1 cellular context compared by ENCODE assay signal in the genomic region with DNA sequence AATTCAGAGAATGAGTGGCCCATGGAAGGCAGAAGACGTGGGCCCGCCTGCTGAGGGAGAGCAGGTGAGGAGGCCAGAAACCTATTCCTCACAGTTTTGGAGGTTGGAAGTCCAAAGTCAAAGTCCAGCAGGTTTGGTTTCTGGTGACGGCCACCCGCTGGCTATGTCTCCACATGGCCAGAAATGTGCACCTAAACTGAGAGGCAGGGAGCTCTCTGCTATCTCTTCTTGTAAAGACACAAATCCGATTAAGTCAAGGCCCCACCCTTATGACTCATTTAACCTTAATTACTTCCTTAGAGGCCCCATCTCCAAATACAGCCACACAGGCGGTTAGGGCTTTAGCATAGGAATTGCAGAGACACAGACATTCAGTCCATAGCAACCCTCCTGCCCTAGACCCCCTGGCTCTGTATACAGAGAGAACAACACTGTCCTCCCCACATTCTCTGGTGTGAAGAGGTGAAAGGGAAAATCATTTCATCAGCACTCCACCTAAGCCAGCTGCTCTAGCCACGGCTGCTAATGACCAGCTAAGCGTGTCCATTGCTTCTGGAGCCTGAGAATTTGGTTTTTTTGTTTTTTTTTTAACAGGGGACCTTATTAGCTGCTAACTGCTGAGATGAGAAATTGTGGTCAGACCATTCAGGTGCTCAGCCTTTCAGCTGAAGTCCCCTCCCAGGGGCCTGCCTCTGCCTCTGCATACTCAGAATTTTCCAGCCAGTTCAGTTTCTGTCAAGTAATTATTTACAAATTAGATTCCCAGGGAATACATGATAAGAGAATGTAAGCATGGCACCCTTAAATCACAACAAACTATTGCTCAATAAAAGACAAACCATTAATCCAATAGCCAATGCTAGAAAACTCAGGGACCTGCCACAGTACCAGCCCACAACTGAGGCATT.
A peak's percentile ranks its signal among the peaks of the same experiment; 100 is the strongest.
TF ChIP-seq lines count a peak whose summit lies in the region.

No MANE protein-coding gene starts in this region.

TF ChIP-seq in GM12878, 131 proteins besides CTCF, POLR2A, EP300 and RAD21 (continued from another document):
- TF ChIP-seq, protein P1, sequence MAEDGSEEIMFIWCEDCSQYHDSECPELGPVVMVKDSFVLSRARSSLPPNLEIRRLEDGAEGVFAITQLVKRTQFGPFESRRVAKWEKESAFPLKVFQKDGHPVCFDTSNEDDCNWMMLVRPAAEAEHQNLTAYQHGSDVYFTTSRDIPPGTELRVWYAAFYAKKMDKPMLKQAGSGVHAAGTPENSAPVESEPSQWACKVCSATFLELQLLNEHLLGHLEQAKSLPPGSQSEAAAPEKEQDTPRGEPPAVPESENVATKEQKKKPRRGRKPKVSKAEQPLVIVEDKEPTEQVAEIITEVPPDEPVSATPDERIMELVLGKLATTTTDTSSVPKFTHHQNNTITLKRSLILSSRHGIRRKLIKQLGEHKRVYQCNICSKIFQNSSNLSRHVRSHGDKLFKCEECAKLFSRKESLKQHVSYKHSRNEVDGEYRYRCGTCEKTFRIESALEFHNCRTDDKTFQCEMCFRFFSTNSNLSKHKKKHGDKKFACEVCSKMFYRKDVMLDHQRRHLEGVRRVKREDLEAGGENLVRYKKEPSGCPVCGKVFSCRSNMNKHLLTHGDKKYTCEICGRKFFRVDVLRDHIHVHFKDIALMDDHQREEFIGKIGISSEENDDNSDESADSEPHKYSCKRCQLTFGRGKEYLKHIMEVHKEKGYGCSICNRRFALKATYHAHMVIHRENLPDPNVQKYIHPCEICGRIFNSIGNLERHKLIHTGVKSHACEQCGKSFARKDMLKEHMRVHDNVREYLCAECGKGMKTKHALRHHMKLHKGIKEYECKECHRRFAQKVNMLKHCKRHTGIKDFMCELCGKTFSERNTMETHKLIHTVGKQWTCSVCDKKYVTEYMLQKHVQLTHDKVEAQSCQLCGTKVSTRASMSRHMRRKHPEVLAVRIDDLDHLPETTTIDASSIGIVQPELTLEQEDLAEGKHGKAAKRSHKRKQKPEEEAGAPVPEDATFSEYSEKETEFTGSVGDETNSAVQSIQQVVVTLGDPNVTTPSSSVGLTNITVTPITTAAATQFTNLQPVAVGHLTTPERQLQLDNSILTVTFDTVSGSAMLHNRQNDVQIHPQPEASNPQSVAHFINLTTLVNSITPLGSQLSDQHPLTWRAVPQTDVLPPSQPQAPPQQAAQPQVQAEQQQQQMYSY (CRISPR knock-in tag; IDR thresholded peaks at IDR 0.05): no peak
- TF ChIP-seq, protein P2, sequence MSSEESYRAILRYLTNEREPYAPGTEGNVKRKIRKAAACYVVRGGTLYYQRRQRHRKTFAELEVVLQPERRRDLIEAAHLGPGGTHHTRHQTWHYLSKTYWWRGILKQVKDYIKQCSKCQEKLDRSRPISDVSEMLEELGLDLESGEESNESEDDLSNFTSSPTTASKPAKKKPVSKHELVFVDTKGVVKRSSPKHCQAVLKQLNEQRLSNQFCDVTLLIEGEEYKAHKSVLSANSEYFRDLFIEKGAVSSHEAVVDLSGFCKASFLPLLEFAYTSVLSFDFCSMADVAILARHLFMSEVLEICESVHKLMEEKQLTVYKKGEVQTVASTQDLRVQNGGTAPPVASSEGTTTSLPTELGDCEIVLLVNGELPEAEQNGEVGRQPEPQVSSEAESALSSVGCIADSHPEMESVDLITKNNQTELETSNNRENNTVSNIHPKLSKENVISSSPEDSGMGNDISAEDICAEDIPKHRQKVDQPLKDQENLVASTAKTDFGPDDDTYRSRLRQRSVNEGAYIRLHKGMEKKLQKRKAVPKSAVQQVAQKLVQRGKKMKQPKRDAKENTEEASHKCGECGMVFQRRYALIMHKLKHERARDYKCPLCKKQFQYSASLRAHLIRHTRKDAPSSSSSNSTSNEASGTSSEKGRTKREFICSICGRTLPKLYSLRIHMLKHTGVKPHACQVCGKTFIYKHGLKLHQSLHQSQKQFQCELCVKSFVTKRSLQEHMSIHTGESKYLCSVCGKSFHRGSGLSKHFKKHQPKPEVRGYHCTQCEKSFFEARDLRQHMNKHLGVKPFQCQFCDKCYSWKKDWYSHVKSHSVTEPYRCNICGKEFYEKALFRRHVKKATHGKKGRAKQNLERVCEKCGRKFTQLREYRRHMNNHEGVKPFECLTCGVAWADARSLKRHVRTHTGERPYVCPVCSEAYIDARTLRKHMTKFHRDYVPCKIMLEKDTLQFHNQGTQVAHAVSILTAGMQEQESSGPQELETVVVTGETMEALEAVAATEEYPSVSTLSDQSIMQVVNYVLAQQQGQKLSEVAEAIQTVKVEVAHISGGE (CRISPR knock-in tag; IDR thresholded peaks at IDR 0.05): no peak
- TF ChIP-seq SPI1 (IDR thresholded peaks at IDR 0.05; ENCODE audit: borderline replicate concordance, insufficient read depth, low read depth, low read length): no peak
- peak; percentile 43 for TF ChIP-seq IRF4 (IDR thresholded peaks at IDR 0.05; ENCODE audit: low read depth, low read length)
- peak; percentile 79; the same call in 1 of the 2 replicates for TF ChIP-seq BCL11A (IDR thresholded peaks at IDR 0.05; ENCODE audit: low read depth, low read length)
- 0 out of 2 replicates have a peak, but pooled peaks have one; percentile 82 for TF ChIP-seq PAX8 (IDR thresholded peaks at IDR 0.05)
- no peak for TF ChIP-seq CREB1 (IDR thresholded peaks at IDR 0.05; ENCODE audit: low read depth)
- peak; percentile 65; the same call in 1 of the 2 replicates for TF ChIP-seq PML (IDR thresholded peaks at IDR 0.05; ENCODE audit: low read length)
- TF ChIP-seq SKIL (IDR thresholded peaks at IDR 0.05; ENCODE audit: low read depth, poor library complexity, severe bottlenecking): peak; percentile 75
- TF ChIP-seq SMAD5 (IDR thresholded peaks at IDR 0.05; ENCODE audit: low read depth): no peak
- TF ChIP-seq HCFC1 (IDR thresholded peaks at IDR 0.05; ENCODE audit: low read length): no peak
- peak in 1 of 2 experiments; percentile 66; a peak in 2 of 4 replicates for TF ChIP-seq ETV6 (conservative IDR thresholded peaks at IDR 0.05 in 1 of 2, IDR thresholded peaks at IDR 0.05 in 1 of 2; ENCODE audit: borderline replicate concordance in 1 of 2, low read depth in 1 of 2)
- TF ChIP-seq MYB (IDR thresholded peaks at IDR 0.05; ENCODE audit: borderline replicate concordance, low read depth, low read length): no peak
- 0 out of 2 replicates have a peak, but pooled peaks have one; percentile 26 for TF ChIP-seq RCOR1 (conservative IDR thresholded peaks at IDR 0.05; ENCODE audit: low read depth, low read length)
- no peak for TF ChIP-seq SUZ12 (IDR thresholded peaks at IDR 0.05; ENCODE audit: unreplicated experiment)
- TF ChIP-seq FOS (IDR thresholded peaks at IDR 0.05; ENCODE audit: borderline replicate concordance, extremely low read depth, insufficient read length): no peak
- peak; percentile 53; the same call in 1 of the 2 replicates for TF ChIP-seq RAD51 (IDR thresholded peaks at IDR 0.05)
- TF ChIP-seq MTA2 (IDR thresholded peaks at IDR 0.05; ENCODE audit: low read depth): peak; percentile 96
- peak; percentile 92 for TF ChIP-seq IKZF1 (conservative IDR thresholded peaks at IDR 0.05)
- TF ChIP-seq SMARCA5 (IDR thresholded peaks at IDR 0.05): peak; percentile 29; the same call in 1 of the 2 replicates
- TF ChIP-seq MEF2A (IDR thresholded peaks at IDR 0.05; ENCODE audit: insufficient read depth, low read depth, low read length): peak; percentile 51; the same call in 1 of the 2 replicates
- TF ChIP-seq, protein P3, sequence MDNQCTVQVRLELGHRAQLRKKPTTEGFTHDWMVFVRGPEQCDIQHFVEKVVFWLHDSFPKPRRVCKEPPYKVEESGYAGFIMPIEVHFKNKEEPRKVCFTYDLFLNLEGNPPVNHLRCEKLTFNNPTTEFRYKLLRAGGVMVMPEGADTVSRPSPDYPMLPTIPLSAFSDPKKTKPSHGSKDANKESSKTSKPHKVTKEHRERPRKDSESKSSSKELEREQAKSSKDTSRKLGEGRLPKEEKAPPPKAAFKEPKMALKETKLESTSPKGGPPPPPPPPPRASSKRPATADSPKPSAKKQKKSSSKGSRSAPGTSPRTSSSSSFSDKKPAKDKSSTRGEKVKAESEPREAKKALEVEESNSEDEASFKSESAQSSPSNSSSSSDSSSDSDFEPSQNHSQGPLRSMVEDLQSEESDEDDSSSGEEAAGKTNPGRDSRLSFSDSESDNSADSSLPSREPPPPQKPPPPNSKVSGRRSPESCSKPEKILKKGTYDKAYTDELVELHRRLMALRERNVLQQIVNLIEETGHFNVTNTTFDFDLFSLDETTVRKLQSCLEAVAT (IDR thresholded peaks at IDR 0.05): peak; percentile 92
- peak; percentile 42 for TF ChIP-seq KLF5 (IDR thresholded peaks at IDR 0.05; ENCODE audit: partially characterized antibody)
- TF ChIP-seq, protein P4, sequence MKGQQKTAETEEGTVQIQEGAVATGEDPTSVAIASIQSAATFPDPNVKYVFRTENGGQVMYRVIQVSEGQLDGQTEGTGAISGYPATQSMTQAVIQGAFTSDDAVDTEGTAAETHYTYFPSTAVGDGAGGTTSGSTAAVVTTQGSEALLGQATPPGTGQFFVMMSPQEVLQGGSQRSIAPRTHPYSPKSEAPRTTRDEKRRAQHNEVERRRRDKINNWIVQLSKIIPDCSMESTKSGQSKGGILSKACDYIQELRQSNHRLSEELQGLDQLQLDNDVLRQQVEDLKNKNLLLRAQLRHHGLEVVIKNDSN (IDR thresholded peaks at IDR 0.05; ENCODE audit: borderline replicate concordance, extremely low read length, insufficient read depth, low read depth, low read length): no peak
- no peak for TF ChIP-seq EGR1 (IDR thresholded peaks at IDR 0.05; ENCODE audit: borderline replicate concordance in 1 of 2, low read depth in 2 of 2, low read length in 2 of 2)
- no peak for TF ChIP-seq SRF (IDR thresholded peaks at IDR 0.05; ENCODE audit: low read depth in 2 of 2, low read length in 2 of 2)
- no peak for TF ChIP-seq TBL1XR1 (IDR thresholded peaks at IDR 0.05; ENCODE audit: low read depth, low read length)
- no peak for TF ChIP-seq REST (IDR thresholded peaks at IDR 0.05; ENCODE audit: low read depth, low read length)
- TF ChIP-seq SIN3A (IDR thresholded peaks at IDR 0.05; ENCODE audit: low read depth, low read length): no peak
- no peak; the same call in none of the 2 replicates for TF ChIP-seq CREM (IDR thresholded peaks at IDR 0.05; ENCODE audit: low read depth)
- peak; percentile 80; the same call in 1 of the 2 replicates for TF ChIP-seq CBFB (IDR thresholded peaks at IDR 0.05; ENCODE audit: low read depth)
TF ChIP-seq in GM12878: peak in this region for 58.
